Comparison of ENCODE assay signal across 9 cellular contexts in the genomic region with DNA sequence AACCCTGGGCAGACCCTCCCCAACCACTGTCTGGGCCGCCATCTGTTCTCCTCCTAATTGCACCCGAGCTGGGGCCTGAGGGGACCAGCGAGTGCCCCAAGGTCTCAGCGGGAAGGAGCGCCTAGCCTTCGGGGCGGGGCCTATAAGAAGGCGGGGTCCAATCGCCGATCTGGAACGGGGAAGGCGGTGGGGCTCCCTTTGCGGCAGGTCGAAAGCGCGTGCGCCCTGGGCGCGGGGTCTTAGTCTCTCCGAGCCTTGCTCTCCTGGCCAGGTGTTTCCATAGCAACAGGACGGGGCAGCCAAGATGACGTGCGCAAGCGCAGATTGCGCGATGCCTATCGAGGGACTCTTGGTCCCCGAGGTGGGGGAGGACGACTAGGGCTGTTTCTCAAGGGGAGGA. TPM values are rescaled to one million over a fixed set of nuclear protein-coding genes. Genes with fewer than 3 reads are reported as not detected.
DNase-seq lines count a peak whose midpoint lies in the region; ATAC-seq and TF ChIP-seq lines count a peak whose summit lies in the region.
"Had no signal": no experiment of that assay in that cellular context is flagged by ENCODE, and none has a peak within 500 bp of the region (broad histone marks: within the 10 kb centered on the region; RNA-seq: fewer than 3 reads in every experiment).

No MANE protein-coding gene starts in this region.

- no peak overlapping the region for H3K27ac ChIP-seq in hepatocyte

- H3K27ac Mint-ChIP-seq in activated naive CD4-positive, alpha-beta T cell treated with anti-CD3 and anti-CD28 coated beads, Interleukin-2, amount 50 U/mL, for 72 hours: no peak overlapping the region
- H3K27ac Mint-ChIP-seq in activated CD4-positive, alpha-beta memory T cell treated with anti-CD3 and anti-CD28 coated beads, Interleukin-2, amount 10 ng/mL, durations not matched to agents 7 days and 5 days: no peak overlapping the region
- H3K27ac Mint-ChIP-seq in effector memory CD8-positive, alpha-beta T cell: no peak overlapping the region

- H3K4me3 ChIP-seq in hepatocyte: no peak overlapping the region

- peaks cover 57% of the 10 kb centered on the region for H3K27me3 ChIP-seq in hepatocyte

- H4K20me1 ChIP-seq in hepatocyte (ENCODE audit: insufficient read depth, poor library complexity, severe bottlenecking): no peaks in the 10 kb centered on the region

- no peaks in the 10 kb centered on the region for H3K36me3 ChIP-seq in hepatocyte (replicated peaks; ENCODE audit: insufficient read depth, low read depth)

- no peaks in the 10 kb centered on the region for H3K79me2 ChIP-seq in hepatocyte

- no peaks in the 10 kb centered on the region for H3K4me1 ChIP-seq in hepatocyte (ENCODE audit: insufficient read depth)

- H3K9me3 Mint-ChIP-seq in activated naive CD4-positive, alpha-beta T cell treated with anti-CD3 and anti-CD28 coated beads, Interleukin-2, amount 50 U/mL, for 72 hours: no peaks in the 10 kb centered on the region
- no peaks in the 10 kb centered on the region for H3K9me3 Mint-ChIP-seq in activated CD4-positive, alpha-beta memory T cell treated with anti-CD3 and anti-CD28 coated beads, Interleukin-2, amount 10 ng/mL, durations not matched to agents 7 days and 5 days
- no peaks in the 10 kb centered on the region for H3K9me3 Mint-ChIP-seq in effector memory CD8-positive, alpha-beta T cell
- H3K9me3 Mint-ChIP-seq: central memory CD8-positive, alpha-beta T cell had no signal

- H3K9me3 ChIP-seq in hepatocyte (ENCODE audit: low read depth): no peaks in the 10 kb centered on the region

- CTCF ChIA-PET in activated CD4-positive, alpha-beta memory T cell treated with anti-CD3 and anti-CD28 coated beads, Interleukin-2, amount 10 ng/mL, durations not matched to agents 7 days and 5 days (lab: Charles Lee): no interaction called here

- H3K4me1 Mint-ChIP-seq in activated CD4-positive, alpha-beta memory T cell treated with anti-CD3 and anti-CD28 coated beads, Interleukin-2, amount 10 ng/mL, durations not matched to agents 7 days and 5 days: peaks cover 32% of the 10 kb centered on the region
- peaks cover 18 to 20% of the 10 kb centered on the region in 2 donors for H3K4me1 Mint-ChIP-seq in effector memory CD8-positive, alpha-beta T cell (ENCODE audit: low read depth in 2 of 2)

- no peaks in the 10 kb centered on the region for H3K9me2 ChIP-seq in hepatocyte (replicated peaks; ENCODE audit: insufficient read depth)

- peak overlapping the region; percentile 24 for H3K4me3 Mint-ChIP-seq in activated CD4-positive, alpha-beta memory T cell treated with anti-CD3 and anti-CD28 coated beads, Interleukin-2, amount 10 ng/mL, durations not matched to agents 7 days and 5 days
- H3K4me3 Mint-ChIP-seq in effector memory CD8-positive, alpha-beta T cell: peak overlapping the region in 1 of 2 donors; percentile 34
- H3K4me3 Mint-ChIP-seq: central memory CD8-positive, alpha-beta T cell had no signal

- peaks cover 0 to 11% of the 10 kb centered on the region in 2 donors for H3K36me3 Mint-ChIP-seq in activated naive CD4-positive, alpha-beta T cell treated with anti-CD3 and anti-CD28 coated beads, Interleukin-2, amount 50 U/mL, for 72 hours
- no peaks in the 10 kb centered on the region for H3K36me3 Mint-ChIP-seq in activated CD4-positive, alpha-beta memory T cell treated with anti-CD3 and anti-CD28 coated beads, Interleukin-2, amount 10 ng/mL, durations not matched to agents 7 days and 5 days (ENCODE audit: low read depth)
- H3K36me3 Mint-ChIP-seq in effector memory CD8-positive, alpha-beta T cell (ENCODE audit: insufficient read depth): peaks cover 2% of the 10 kb centered on the region

- POLR2A ChIA-PET in activated CD4-positive, alpha-beta memory T cell treated with anti-CD3 and anti-CD28 coated beads, Interleukin-2, amount 10 ng/mL, durations not matched to agents 7 days and 5 days (lab: Charles Lee): no interaction called here

- 1% methylated on average over 29 of the region's 29 CpGs for WGBS in hepatocyte (ENCODE audit: low lambda C conversion rate, missing lambda C conversion rate)

- peaks cover 61% of the 10 kb centered on the region for H3K27me3 Mint-ChIP-seq in activated CD4-positive, alpha-beta memory T cell treated with anti-CD3 and anti-CD28 coated beads, Interleukin-2, amount 10 ng/mL, durations not matched to agents 7 days and 5 days
- peaks cover 83% of the 10 kb centered on the region in 2 donors for H3K27me3 Mint-ChIP-seq in effector memory CD8-positive, alpha-beta T cell

- DNase-seq in activated naive CD4-positive, alpha-beta T cell treated with anti-CD3 and anti-CD28 coated beads, Interleukin-2, amount 50 U/mL, for 16 hours: peak; percentile 20
- no peak for DNase-seq in activated naive CD4-positive, alpha-beta T cell treated with anti-CD3 and anti-CD28 coated beads, Interleukin-2, amount 50 U/mL, for 72 hours (ENCODE audit: low spot score in 2 of 2)
- DNase-seq in activated CD4-positive, alpha-beta memory T cell treated with anti-CD3 and anti-CD28 coated beads, Interleukin-2, amount 10 ng/mL, durations not matched to agents 7 days and 5 days: peak; percentile 30
- peak; percentile 77 for DNase-seq in hepatocyte (ENCODE audit: low spot score)
- DNase-seq in stimulated activated naive CD8-positive, alpha-beta T cell treated with anti-CD3 and anti-CD28 coated beads, Interleukin-15, Interleukin-2, amounts not matched to agents 100 U/mL and 50 U/mL, for 24 hours: peak; percentile 34
- no peak for DNase-seq in effector memory CD8-positive, alpha-beta T cell

- no peak for TF ChIP-seq CTCF in hepatocyte (IDR thresholded peaks at IDR 0.05; ENCODE audit: poor library complexity)

- ATAC-seq in activated naive CD4-positive, alpha-beta T cell treated with anti-CD3 and anti-CD28 coated beads, Interleukin-2, amount 50 U/mL, for 72 hours: no peak
- no peak for ATAC-seq in stimulated activated naive CD8-positive, alpha-beta T cell treated with anti-CD3 and anti-CD28 coated beads, Interleukin-15, Interleukin-2, amounts not matched to agents 100 U/mL and 50 U/mL, for 24 hours
- no peak for ATAC-seq in effector memory CD8-positive, alpha-beta T cell (replicated peaks)
- ATAC-seq in HG03135 (IDR thresholded peaks at IDR 0.05; ENCODE audit: unreplicated experiment) (no peak), HG03159 (IDR thresholded peaks at IDR 0.05; ENCODE audit: unreplicated experiment) (no peak)

- H3K4me2 ChIP-seq in hepatocyte: peak overlapping the region; percentile 77

- no peak overlapping the region for H2AFZ ChIP-seq in hepatocyte

RNA-seq across cellular contexts. Expression of gene MAST1, which starts 2.8 kb away (rescaled TPM):
- total RNA-seq in activated naive CD4-positive, alpha-beta T cell treated with anti-CD3 and anti-CD28 coated beads, Interleukin-2, amount 50 U/mL, for 72 hours: 1 to 10 TPM in 1 of 2 donors, under 1 TPM in 1; 0.77 to 4.6 TPM
- 1 to 10 TPM; 1.1 to 2.1 TPM for total RNA-seq in activated CD4-positive, alpha-beta memory T cell treated with anti-CD3 and anti-CD28 coated beads, Interleukin-2, amount 10 ng/mL, durations not matched to agents 7 days and 5 days
- 0.20 and 0.32 TPM in 2 replicates for total RNA-seq in hepatocyte
- 0.22 and 0.54 TPM in 2 replicates for polyA plus RNA-seq in hepatocyte

RNA-seq across cellular contexts. Expression of gene RTBDN, which starts 6.7 kb away (rescaled TPM):
- not detected for total RNA-seq in activated naive CD4-positive, alpha-beta T cell treated with anti-CD3 and anti-CD28 coated beads, Interleukin-2, amount 50 U/mL, for 72 hours
- not detected for total RNA-seq in activated CD4-positive, alpha-beta memory T cell treated with anti-CD3 and anti-CD28 coated beads, Interleukin-2, amount 10 ng/mL, durations not matched to agents 7 days and 5 days
- total RNA-seq in hepatocyte: 0.32 TPM in 1 of 2 replicates, not detected in the other
- polyA plus RNA-seq in hepatocyte: 0.36 TPM in 1 of 2 replicates, not detected in the other

RNA-seq across cellular contexts. Expression of gene RNASEH2A, which starts 34.7 kb away (rescaled TPM):
- 10 to 100 TPM; 37.0 to 41.4 TPM for total RNA-seq in activated naive CD4-positive, alpha-beta T cell treated with anti-CD3 and anti-CD28 coated beads, Interleukin-2, amount 50 U/mL, for 72 hours
- 10 to 100 TPM; 34.8 to 38.4 TPM for total RNA-seq in activated CD4-positive, alpha-beta memory T cell treated with anti-CD3 and anti-CD28 coated beads, Interleukin-2, amount 10 ng/mL, durations not matched to agents 7 days and 5 days
- total RNA-seq in hepatocyte: 8.3 and 9.3 TPM in 2 replicates
- polyA plus RNA-seq in hepatocyte: 20.4 and 25.7 TPM in 2 replicates

RNA-seq across cellular contexts. Expression of gene THSD8, which starts 39.2 kb away (rescaled TPM):
- 10 to 100 TPM; 39.4 to 42.7 TPM for total RNA-seq in activated naive CD4-positive, alpha-beta T cell treated with anti-CD3 and anti-CD28 coated beads, Interleukin-2, amount 50 U/mL, for 72 hours
- 10 to 100 TPM; 19.2 to 25.5 TPM for total RNA-seq in activated CD4-positive, alpha-beta memory T cell treated with anti-CD3 and anti-CD28 coated beads, Interleukin-2, amount 10 ng/mL, durations not matched to agents 7 days and 5 days
- total RNA-seq in hepatocyte: not detected in 2 replicates
- polyA plus RNA-seq in hepatocyte: 5.1 and 5.7 TPM in 2 replicates

RNA-seq across cellular contexts. Expression of gene PRDX2, which starts 39.5 kb away (rescaled TPM):
- total RNA-seq in activated naive CD4-positive, alpha-beta T cell treated with anti-CD3 and anti-CD28 coated beads, Interleukin-2, amount 50 U/mL, for 72 hours: 100 to 1,000 TPM; 317 to 357 TPM
- 100 to 1,000 TPM; 234 to 240 TPM for total RNA-seq in activated CD4-positive, alpha-beta memory T cell treated with anti-CD3 and anti-CD28 coated beads, Interleukin-2, amount 10 ng/mL, durations not matched to agents 7 days and 5 days
- 497 and 589 TPM in 2 replicates for total RNA-seq in hepatocyte
- 581 and 582 TPM in 2 replicates for polyA plus RNA-seq in hepatocyte

Comparison
In these comparisons a context has a peak if more than half of its experiments do, and no peak if none do; other contexts are left out.
1. DNase-seq: peak in activated naive CD4-positive, alpha-beta T cell treated with anti-CD3 and anti-CD28 coated beads, Interleukin-2, amount 50 U/mL, for 16 hours (single experiment), activated CD4-positive, alpha-beta memory T cell treated with anti-CD3 and anti-CD28 coated beads, Interleukin-2, amount 10 ng/mL, durations not matched to agents 7 days and 5 days (single experiment), hepatocyte (single experiment) and stimulated activated naive CD8-positive, alpha-beta T cell treated with anti-CD3 and anti-CD28 coated beads, Interleukin-15, Interleukin-2, amounts not matched to agents 100 U/mL and 50 U/mL, for 24 hours (single experiment); none in activated naive CD4-positive, alpha-beta T cell treated with anti-CD3 and anti-CD28 coated beads, Interleukin-2, amount 50 U/mL, for 72 hours (0 of 2) and effector memory CD8-positive, alpha-beta T cell (0 of 3).